ENCODE assay signal across 1 cellular context in genomic region chr4:102438873-102439614, GRCh38.
TF ChIP-seq lines count a peak whose summit lies in the region.

No MANE protein-coding gene starts in this region.

TF ChIP-seq in SK-N-SH, 30 proteins besides CTCF, POLR2A, EP300 and RAD21 (continued from another document):
- TF ChIP-seq PBX3 (IDR thresholded peaks at IDR 0.05), result peak; percentile 76
- TF ChIP-seq GABPA (IDR thresholded peaks at IDR 0.05; ENCODE audit: low read depth), result no peak
- TF ChIP-seq MEF2A (IDR thresholded peaks at IDR 0.05; ENCODE audit: borderline replicate concordance, low read depth), result peak; percentile 72
- 0 out of 2 replicates have a peak, but pooled peaks have one; percentile 37 for TF ChIP-seq TEAD4 (IDR thresholded peaks at IDR 0.05; ENCODE audit: borderline replicate concordance, insufficient read depth)
- peak; percentile 61 for TF ChIP-seq JUND (IDR thresholded peaks at IDR 0.05)
